Comparison of ENCODE assay signal across 13 cellular contexts in genomic region chr2:39380525-39381150, GRCh38. TPM values are rescaled to one million over a fixed set of nuclear protein-coding genes. Genes with fewer than 3 reads are reported as not detected.
DNase-seq lines count a peak whose midpoint lies in the region; ATAC-seq, FAIRE-seq and TF ChIP-seq lines count a peak whose summit lies in the region.
"Had no signal": no experiment of that assay in that cellular context is flagged by ENCODE, and none has a peak within 500 bp of the region (broad histone marks: within the 10 kb centered on the region; RNA-seq: fewer than 3 reads in every experiment).

No MANE protein-coding gene starts in this region.

- intact Hi-C loops in PC-9 (cut with micrococcal nuclease; ENCODE audit: unreplicated experiment): loop anchor here (1.0 kb wide), 1 partner anchor 26 kb away; no protein-coding TSS in a partner anchor
- intact Hi-C loops in activated T-helper 1 cell treated with anti-CD3 and anti-CD28 coated beads, Interleukin-12 subunit alpha, Interleukin-12 subunit beta, Interleukin-2, Interleukin-4 antibody, amounts not matched to agents 30 ng/mL and 10 ng/mL and 1 ng/mL, durations not matched to agents 14 hours and 24 hours and 36 hours (cut with micrococcal nuclease): no loop called here

- peak overlapping the region; percentile 19 for H3K27ac Mint-ChIP-seq in neural progenitor cell
- H3K27ac Mint-ChIP-seq in activated T-helper 1 cell treated with anti-CD3 and anti-CD28 coated beads, Interleukin-12 subunit alpha, Interleukin-12 subunit beta, Interleukin-2, Interleukin-4 antibody, amounts not matched to agents 30 ng/mL and 10 ng/mL and 1 ng/mL, durations not matched to agents 14 hours and 24 hours and 36 hours: no peak overlapping the region
- H3K27ac Mint-ChIP-seq: CD14-positive monocyte had no signal

- H3K9ac ChIP-seq in fibroblast of lung (ENCODE audit: insufficient read depth, low read length): no peak overlapping the region
- no peak overlapping the region for H3K9ac ChIP-seq in neural progenitor cell

- no peak for ATAC-seq in HG02870 (IDR thresholded peaks at IDR 0.05; ENCODE audit: unreplicated experiment)

- H3K27ac ChIP-seq in PC-9 (0 out of 2 replicates have a peak overlapping the region, but pooled peaks have one; percentile 3), fibroblast of lung (ENCODE audit: insufficient read depth, low read length) (peak overlapping the region; percentile 16), neural progenitor cell (no peak overlapping the region)

- peaks cover 5% of the 10 kb centered on the region; the same call in 1 of the 2 replicates for H4K20me1 ChIP-seq in PC-9 (ENCODE audit: insufficient read depth)
- H4K20me1 ChIP-seq in fibroblast of lung (ENCODE audit: control insufficient read depth, extremely low read depth, insufficient read depth, low read length): no peaks in the 10 kb centered on the region
- H4K20me1 ChIP-seq in neural progenitor cell (ENCODE audit: low read depth): no peaks in the 10 kb centered on the region

- no peak for FAIRE-seq in urothelium cell line (lab: Jason Lieb, UNC)

- H3K9me3 ChIP-seq in PC-9 (ENCODE audit: insufficient read depth, low read depth) (no peaks in the 10 kb centered on the region), fibroblast of lung (ENCODE audit: control insufficient read depth, insufficient read depth, low read depth, low read length) (no peaks in the 10 kb centered on the region), neural progenitor cell (ENCODE audit: low read depth) (peaks cover 2% of the 10 kb centered on the region)

- H3K9me2 ChIP-seq in PC-9 (ENCODE audit: insufficient read depth): no peaks in the 10 kb centered on the region

- H3K36me3 Mint-ChIP-seq in neural progenitor cell: peaks cover 25% of the 10 kb centered on the region
- peaks cover 6% of the 10 kb centered on the region for H3K36me3 Mint-ChIP-seq in activated T-helper 1 cell treated with anti-CD3 and anti-CD28 coated beads, Interleukin-12 subunit alpha, Interleukin-12 subunit beta, Interleukin-2, Interleukin-4 antibody, amounts not matched to agents 30 ng/mL and 10 ng/mL and 1 ng/mL, durations not matched to agents 14 hours and 24 hours and 36 hours (ENCODE audit: low read depth)
- H3K36me3 Mint-ChIP-seq: natural killer cell had no signal

- H3K4me1 ChIP-seq in PC-9 (replicated peaks; ENCODE audit: insufficient read depth): no peaks in the 10 kb centered on the region
- H3K4me1 ChIP-seq in fibroblast of lung (ENCODE audit: control insufficient read depth, extremely low read depth, insufficient read depth, low read length): peaks cover 11% of the 10 kb centered on the region
- H3K4me1 ChIP-seq in neural progenitor cell: peaks cover 8% of the 10 kb centered on the region

- peaks cover 24% of the 10 kb centered on the region for H3K9me3 Mint-ChIP-seq in neural progenitor cell
- H3K9me3 Mint-ChIP-seq in activated T-helper 1 cell treated with anti-CD3 and anti-CD28 coated beads, Interleukin-12 subunit alpha, Interleukin-12 subunit beta, Interleukin-2, Interleukin-4 antibody, amounts not matched to agents 30 ng/mL and 10 ng/mL and 1 ng/mL, durations not matched to agents 14 hours and 24 hours and 36 hours: peaks cover 6% of the 10 kb centered on the region
- H3K9me3 Mint-ChIP-seq: natural killer cell had no signal

- peaks cover 45% of the 10 kb centered on the region for H3K79me2 ChIP-seq in PC-9 (ENCODE audit: low read depth)
- peaks cover 72% of the 10 kb centered on the region for H3K79me2 ChIP-seq in fibroblast of lung (ENCODE audit: control insufficient read depth, insufficient read depth, low read length)
- H3K79me2 ChIP-seq in neural progenitor cell (ENCODE audit: low read depth): peaks cover 57% of the 10 kb centered on the region

- H3K4me3 ChIP-seq in PC-9 (no peak overlapping the region), fibroblast of lung (replicated peaks in 1 of 4; ENCODE audit: control extremely low read depth in 1 of 4, insufficient read depth in 1 of 4, low read depth in 3 of 4, low read length in 4 of 4) (no peak overlapping the region), neural progenitor cell (no peak overlapping the region)

- H3K4me2 ChIP-seq in PC-9: no peak overlapping the region
- no peak overlapping the region for H3K4me2 ChIP-seq in fibroblast of lung (ENCODE audit: extremely low read depth, insufficient read depth, low read length)
- no peak overlapping the region for H3K4me2 ChIP-seq in neural progenitor cell

- POLR2A ChIA-PET in PC-9 (lab: Charles Lee; ENCODE audit: unreplicated experiment): interaction anchor here (0.6 kb wide), 1 partner anchor 61 kb away, joined by 24 read pairs; no protein-coding TSS in a partner anchor

- peak; percentile 45 for DNase-seq in EH (ENCODE audit: low read depth)
- DNase-seq in PC-9: no peak
- DNase-seq in fibroblast of lung (ENCODE audit: low read depth in 2 of 2): peak; percentile 45 to 50
- no peak for DNase-seq in neural progenitor cell (ENCODE audit: low spot score)
- DNase-seq in AG08395 (ENCODE audit: low spot score): no peak
- no peak for DNase-seq in urothelium cell line (ENCODE audit: low spot score)
- no peak for DNase-seq in activated T-helper 1 cell treated with anti-CD3 and anti-CD28 coated beads, Interleukin-12 subunit alpha, Interleukin-12 subunit beta, Interleukin-2, Interleukin-4 antibody, amounts not matched to agents 30 ng/mL and 10 ng/mL and 1 ng/mL, durations not matched to agents 14 hours and 24 hours and 36 hours (ENCODE audit: low spot score)
- DNase-seq: activated CD4-positive, alpha-beta T cell treated with anti-CD3 and anti-CD28 coated beads for 1 hour; glutamatergic neuron; natural killer cell; stimulated activated CD4-positive, alpha-beta T cell treated with anti-CD3 and anti-CD28 coated beads, Interleukin-4, amount 100 ng/mL, for 24 hours had no signal

- H3F3A ChIP-seq in PC-9 (ENCODE audit: insufficient read depth, low read depth): no peaks in the 10 kb centered on the region
- peaks cover 6% of the 10 kb centered on the region for H3F3A ChIP-seq in neural progenitor cell (ENCODE audit: low read depth)

- H2AFZ ChIP-seq in PC-9 (no peak overlapping the region), fibroblast of lung (ENCODE audit: low read length) (no peak overlapping the region), neural progenitor cell (replicated peaks) (no peak overlapping the region)

- BruUV-seq in PC-9 (replicated peaks; lab: Mats Ljungman, UMichigan): no TSS peak

- peaks cover 23% of the 10 kb centered on the region for H3K4me1 Mint-ChIP-seq in neural progenitor cell
- peaks cover 38% of the 10 kb centered on the region for H3K4me1 Mint-ChIP-seq in activated T-helper 1 cell treated with anti-CD3 and anti-CD28 coated beads, Interleukin-12 subunit alpha, Interleukin-12 subunit beta, Interleukin-2, Interleukin-4 antibody, amounts not matched to agents 30 ng/mL and 10 ng/mL and 1 ng/mL, durations not matched to agents 14 hours and 24 hours and 36 hours (ENCODE audit: low read depth)

- H3K27me3 Mint-ChIP-seq in neural progenitor cell (ENCODE audit: insufficient read depth, low read depth): no peaks in the 10 kb centered on the region
- no peaks in the 10 kb centered on the region for H3K27me3 Mint-ChIP-seq in activated T-helper 1 cell treated with anti-CD3 and anti-CD28 coated beads, Interleukin-12 subunit alpha, Interleukin-12 subunit beta, Interleukin-2, Interleukin-4 antibody, amounts not matched to agents 30 ng/mL and 10 ng/mL and 1 ng/mL, durations not matched to agents 14 hours and 24 hours and 36 hours (ENCODE audit: insufficient read depth)

- H3K27me3 ChIP-seq in PC-9 (ENCODE audit: insufficient read depth, low read depth) (no peaks in the 10 kb centered on the region), fibroblast of lung (ENCODE audit: control insufficient read depth, insufficient read depth, low read length) (no peaks in the 10 kb centered on the region), neural progenitor cell (no peaks in the 10 kb centered on the region)

- no peak overlapping the region for H3K4me3 Mint-ChIP-seq in neural progenitor cell
- H3K4me3 Mint-ChIP-seq in activated T-helper 1 cell treated with anti-CD3 and anti-CD28 coated beads, Interleukin-12 subunit alpha, Interleukin-12 subunit beta, Interleukin-2, Interleukin-4 antibody, amounts not matched to agents 30 ng/mL and 10 ng/mL and 1 ng/mL, durations not matched to agents 14 hours and 24 hours and 36 hours: no peak overlapping the region
- H3K4me3 Mint-ChIP-seq: CD14-positive monocyte, natural killer cell had no signal

- CTCF ChIA-PET in PC-9 (lab: Charles Lee): interaction anchor here (0.6 to 1.0 kb wide), 4 partner anchors 108 to 268 kb away, joined by 3 to 7 read pairs (median 3); no protein-coding TSS in a partner anchor

- 0 out of 2 replicates have a peak, but pooled peaks cover 6% of the 10 kb centered on the region for H3K36me3 ChIP-seq in PC-9 (ENCODE audit: low read depth)
- no peaks in the 10 kb centered on the region for H3K36me3 ChIP-seq in fibroblast of lung (ENCODE audit: control insufficient read depth, insufficient read depth, low read length)
- H3K36me3 ChIP-seq in neural progenitor cell: peaks cover 5% of the 10 kb centered on the region

- TF ChIP-seq CTCF in PC-9 (conservative IDR thresholded peaks at IDR 0.05): no peak
- TF ChIP-seq CTCF in fibroblast of lung (conservative IDR thresholded peaks at IDR 0.05 in 1 of 2, IDR thresholded peaks at IDR 0.05 in 1 of 2; ENCODE audit: low read depth in 1 of 2, low read length in 2 of 2): no peak
- no peak for TF ChIP-seq CTCF in neural progenitor cell (IDR thresholded peaks at IDR 0.05)

RNA-seq across cellular contexts. Expression of gene MAP4K3, which starts 56.4 kb away (rescaled TPM):
- total RNA-seq in PC-9 (2021): 38.4 and 46.7 TPM in 2 replicates
- 24.9 and 40.8 TPM in 2 replicates for total RNA-seq in fibroblast of lung
- polyA plus RNA-seq in fibroblast of lung: 32.1 and 75.7 TPM in 2 replicates
- polyA plus RNA-seq in fibroblast of lung (2012): 16.9 and 38.9 TPM in 2 replicates
- 3.5 and 7.5 TPM in 2 replicates for polyA minus RNA-seq in fibroblast of lung (ENCODE audit: low replicate concordance)
- 35.4 and 79.5 TPM in 2 replicates for total RNA-seq in neural progenitor cell (ENCODE audit: low replicate concordance)
- total RNA-seq in activated T-helper 1 cell treated with anti-CD3 and anti-CD28 coated beads, Interleukin-12 subunit alpha, Interleukin-12 subunit beta, Interleukin-2, Interleukin-4 antibody, amounts not matched to agents 30 ng/mL and 10 ng/mL and 1 ng/mL, durations not matched to agents 14 hours and 24 hours and 36 hours: 15.7 and 24.1 TPM in 2 replicates

Comparison
In these comparisons a context has a peak if more than half of its experiments do, and no peak if none do; other contexts are left out.
1. DNase-seq: peak in EH (single experiment) and fibroblast of lung (2 of 2); none in PC-9 (0 of 2), neural progenitor cell (single experiment), AG08395 (single experiment), urothelium cell line (single experiment) and activated T-helper 1 cell treated with anti-CD3 and anti-CD28 coated beads, Interleukin-12 subunit alpha, Interleukin-12 subunit beta, Interleukin-2, Interleukin-4 antibody, amounts not matched to agents 30 ng/mL and 10 ng/mL and 1 ng/mL, durations not matched to agents 14 hours and 24 hours and 36 hours (single experiment).